Comparison of ENCODE assay signal across 19 cellular contexts in genomic region chr12:3669594-3669993, GRCh38.
DNase-seq lines count a peak whose midpoint lies in the region; ATAC-seq and TF ChIP-seq lines count a peak whose summit lies in the region.
"Had no signal": no experiment of that assay in that cellular context is flagged by ENCODE, and none has a peak within 500 bp of the region (broad histone marks: within the 10 kb centered on the region; RNA-seq: fewer than 3 reads in every experiment).

No MANE protein-coding gene starts in this region.

- H3K4me3 ChIP-seq in right atrium auricular region: no peak overlapping the region
- no peak overlapping the region for H3K4me3 ChIP-seq in mucosa of descending colon
- H3K4me3 ChIP-seq: BLaER1 treated with 17β-estradiol and CSF1 and Interleukin-3, amounts not matched to agents 10 nM and 100 nM had no signal

- no peaks in the 10 kb centered on the region for H3K27me3 ChIP-seq in right atrium auricular region
- H3K27me3 ChIP-seq: BLaER1 treated with 17β-estradiol and CSF1 and Interleukin-3, amounts not matched to agents 10 nM and 100 nM had no signal

- H3K4me3 Mint-ChIP-seq in activated CD8-positive, alpha-beta memory T cell treated with anti-CD3 and anti-CD28 coated beads, Interleukin-2, amount 10 ng/mL, durations not matched to agents 7 days and 5 days: no peak overlapping the region
- H3K4me3 Mint-ChIP-seq in stimulated activated effector memory CD8-positive, alpha-beta T cell treated with anti-CD3 and anti-CD28 coated beads, Interleukin-12 subunit alpha, Interleukin-12 subunit beta, amount 100 ng/mL, for 72 hours: no peak overlapping the region
- H3K4me3 Mint-ChIP-seq: B cell; CD8-positive, alpha-beta T cell; HFFc6 had no signal

- peaks cover 17% of the 10 kb centered on the region for H3K4me1 Mint-ChIP-seq in activated CD8-positive, alpha-beta memory T cell treated with anti-CD3 and anti-CD28 coated beads, Interleukin-2, amount 10 ng/mL, durations not matched to agents 7 days and 5 days
- peaks cover 7% of the 10 kb centered on the region for H3K4me1 Mint-ChIP-seq in stimulated activated effector memory CD8-positive, alpha-beta T cell treated with anti-CD3 and anti-CD28 coated beads, Interleukin-12 subunit alpha, Interleukin-12 subunit beta, amount 100 ng/mL, for 72 hours
- H3K4me1 Mint-ChIP-seq: B cell had no signal

- CTCF ChIA-PET in activated CD8-positive, alpha-beta memory T cell treated with anti-CD3 and anti-CD28 coated beads, Interleukin-2, amount 10 ng/mL, durations not matched to agents 7 days and 5 days (lab: Charles Lee): interaction anchor here (1.1 to 1.9 kb wide), 3 partner anchors 11 to 37 kb away, joined by 3 to 7 read pairs (median 3); no protein-coding TSS in a partner anchor

- no peak overlapping the region for H3K27ac ChIP-seq in right atrium auricular region

- H3K9me3 ChIP-seq in right atrium auricular region (no peaks in the 10 kb centered on the region), mucosa of descending colon (no peaks in the 10 kb centered on the region)
- H3K9me3 ChIP-seq: BLaER1 treated with 17β-estradiol and CSF1 and Interleukin-3, amounts not matched to agents 10 nM and 100 nM had no signal

- no peaks in the 10 kb centered on the region for H3K27me3 Mint-ChIP-seq in activated CD8-positive, alpha-beta memory T cell treated with anti-CD3 and anti-CD28 coated beads, Interleukin-2, amount 10 ng/mL, durations not matched to agents 7 days and 5 days
- H3K27me3 Mint-ChIP-seq: B cell had no signal

- peak overlapping the region; percentile 32 for H3K27ac Mint-ChIP-seq in activated CD8-positive, alpha-beta memory T cell treated with anti-CD3 and anti-CD28 coated beads, Interleukin-2, amount 10 ng/mL, durations not matched to agents 7 days and 5 days
- peak overlapping the region; percentile 38 for H3K27ac Mint-ChIP-seq in stimulated activated effector memory CD8-positive, alpha-beta T cell treated with anti-CD3 and anti-CD28 coated beads, Interleukin-12 subunit alpha, Interleukin-12 subunit beta, amount 100 ng/mL, for 72 hours
- H3K27ac Mint-ChIP-seq: B cell, HFFc6 had no signal

- no peaks in the 10 kb centered on the region for H3K9me3 Mint-ChIP-seq in activated CD8-positive, alpha-beta memory T cell treated with anti-CD3 and anti-CD28 coated beads, Interleukin-2, amount 10 ng/mL, durations not matched to agents 7 days and 5 days (ENCODE audit: low read depth)
- no peaks in the 10 kb centered on the region for H3K9me3 Mint-ChIP-seq in stimulated activated effector memory CD8-positive, alpha-beta T cell treated with anti-CD3 and anti-CD28 coated beads, Interleukin-12 subunit alpha, Interleukin-12 subunit beta, amount 100 ng/mL, for 72 hours
- H3K9me3 Mint-ChIP-seq: CD8-positive, alpha-beta T cell; HFFc6 had no signal

- H3K4me1 ChIP-seq in right atrium auricular region: peaks cover 0 to 15% of the 10 kb centered on the region in 2 donors
- peaks cover 3% of the 10 kb centered on the region for H3K4me1 ChIP-seq in mucosa of descending colon (ENCODE audit: low read depth)

- ATAC-seq in activated CD8-positive, alpha-beta memory T cell treated with anti-CD3 and anti-CD28 coated beads, Interleukin-2, amount 10 ng/mL, durations not matched to agents 7 days and 5 days: no peak
- ATAC-seq in left ventricle myocardium superior (no peak), mucosa of descending colon (no peak)
- ATAC-seq in stimulated activated effector memory CD8-positive, alpha-beta T cell treated with anti-CD3 and anti-CD28 coated beads, Interleukin-12 subunit alpha, Interleukin-12 subunit beta, amount 100 ng/mL, for 72 hours: no peak
- ATAC-seq: CD8-positive, alpha-beta T cell; HCT116; HepG2 had no signal

- peak; percentile 34 for DNase-seq in activated CD8-positive, alpha-beta memory T cell treated with anti-CD3 and anti-CD28 coated beads, Interleukin-2, amount 10 ng/mL, durations not matched to agents 7 days and 5 days
- DNase-seq in activated CD8-positive, alpha-beta memory T cell treated with anti-CD3 and anti-CD28 coated beads, Interleukin-2, amount 50 U/mL, for 4 hours: no peak
- peak; percentile 38 for DNase-seq in right atrium auricular region (ENCODE audit: low spot score)
- no peak for DNase-seq in left ventricle myocardium superior
- DNase-seq in stimulated activated effector memory CD8-positive, alpha-beta T cell treated with anti-CD3 and anti-CD28 coated beads, Interleukin-12 subunit alpha, Interleukin-12 subunit beta, amount 100 ng/mL, for 72 hours (ENCODE audit: low spot score in 2 of 2): no peak
- no peak for DNase-seq in mucosa of descending colon
- DNase-seq in activated effector memory CD4-positive, alpha-beta T cell treated with Interleukin-2 at 50 U/mL for 16 hours: no peak
- DNase-seq: 8988T; Calu3; CD8-positive, alpha-beta T cell; DMS79 treated with DMSO at 0.1 percent for 48 hours; GF-D8; GOT3; H7; HFFc6 had no signal

- no peaks in the 10 kb centered on the region for H3K36me3 ChIP-seq in right atrium auricular region
- no peaks in the 10 kb centered on the region for H3K36me3 ChIP-seq in mucosa of descending colon (ENCODE audit: low read depth)

- no peak for TF ChIP-seq CTCF in right atrium auricular region (IDR thresholded peaks at IDR 0.05)
- no peak for TF ChIP-seq CTCF in mucosa of descending colon (IDR thresholded peaks at IDR 0.05)

- intact Hi-C loops in left ventricle myocardium superior (cut with micrococcal nuclease) (no loop called here), mucosa of descending colon (cut with DNase I, micrococcal nuclease) (no loop called here)

- H3K36me3 Mint-ChIP-seq in activated CD8-positive, alpha-beta memory T cell treated with anti-CD3 and anti-CD28 coated beads, Interleukin-2, amount 10 ng/mL, durations not matched to agents 7 days and 5 days: peaks cover 34% of the 10 kb centered on the region
- H3K36me3 Mint-ChIP-seq in stimulated activated effector memory CD8-positive, alpha-beta T cell treated with anti-CD3 and anti-CD28 coated beads, Interleukin-12 subunit alpha, Interleukin-12 subunit beta, amount 100 ng/mL, for 72 hours: peaks cover 78% of the 10 kb centered on the region

Comparison
In these comparisons a context has a peak if more than half of its experiments do, and no peak if none do; other contexts are left out.
1. DNase-seq: peak in activated CD8-positive, alpha-beta memory T cell treated with anti-CD3 and anti-CD28 coated beads, Interleukin-2, amount 10 ng/mL, durations not matched to agents 7 days and 5 days (single experiment) and right atrium auricular region (single experiment); none in activated CD8-positive, alpha-beta memory T cell treated with anti-CD3 and anti-CD28 coated beads, Interleukin-2, amount 50 U/mL, for 4 hours (single experiment), left ventricle myocardium superior (single experiment), stimulated activated effector memory CD8-positive, alpha-beta T cell treated with anti-CD3 and anti-CD28 coated beads, Interleukin-12 subunit alpha, Interleukin-12 subunit beta, amount 100 ng/mL, for 72 hours (0 of 2), mucosa of descending colon (0 of 3) and activated effector memory CD4-positive, alpha-beta T cell treated with Interleukin-2 at 50 U/mL for 16 hours (single experiment).